ENCODE assay signal across 9 cellular contexts in the genomic region with DNA sequence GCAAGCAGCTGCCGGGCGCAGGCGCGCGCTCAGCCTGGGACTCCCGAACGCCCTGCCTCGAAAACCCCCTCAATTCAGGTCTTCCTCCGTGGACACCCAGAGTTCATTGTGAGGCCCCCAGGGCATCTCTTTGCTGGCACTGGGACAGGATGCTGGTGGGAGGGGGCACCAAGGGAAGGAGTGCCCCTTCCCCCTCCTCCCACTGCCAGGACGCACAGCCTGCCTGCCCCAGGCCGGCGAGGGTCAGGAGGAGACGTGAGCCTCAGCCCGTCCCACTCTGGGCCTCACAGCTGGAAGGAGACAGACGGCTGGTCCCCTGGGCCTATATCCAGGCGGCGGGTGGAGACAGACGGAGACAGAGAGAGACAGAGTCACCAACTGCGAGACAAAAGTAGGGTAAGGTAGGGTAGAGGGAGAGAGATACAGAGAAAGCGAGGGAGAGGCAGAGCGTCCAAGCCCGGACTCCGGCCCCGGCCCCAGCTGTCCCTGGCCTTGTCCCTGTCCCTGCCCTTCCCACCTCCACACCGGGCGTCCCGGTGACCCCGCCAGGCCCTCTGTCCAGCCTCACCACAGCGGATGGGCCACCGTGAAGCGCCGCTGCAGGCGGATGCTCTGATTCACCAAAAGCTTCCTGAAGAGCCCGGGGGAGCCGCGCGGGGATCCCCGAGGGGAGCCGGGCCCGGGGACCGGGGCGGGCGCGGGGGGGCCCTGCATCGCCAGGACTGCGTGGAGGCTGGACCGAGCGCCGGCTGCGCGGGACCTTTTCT. TPM values are rescaled to one million over a fixed set of nuclear protein-coding genes. Genes with fewer than 3 reads are reported as not detected.
DNase-seq lines count a peak whose midpoint lies in the region; ATAC-seq and TF ChIP-seq lines count a peak whose summit lies in the region.
"Had no signal": no experiment of that assay in that cellular context is flagged by ENCODE, and none has a peak within 500 bp of the region (broad histone marks: within the 10 kb centered on the region; RNA-seq: fewer than 3 reads in every experiment).

PDE4C (minus strand) TSS at position 737 of the 767 bp plus-strand sequence; CDS start at position 714, 23 bp downstream.

- no TSS peak for BruUV-seq in Calu3 (replicated peaks; lab: Mats Ljungman, UMichigan)

- POLR2A ChIA-PET in SK-N-SH (lab: Yijun Ruan, JAX) = interaction anchor here (1.2 kb wide), 1 partner anchor 23 kb away, joined by 3 read pairs; no protein-coding TSS in a partner anchor

- H3K9ac ChIP-seq in SK-N-SH = no peak within 1 kb of the TSS
- no peak within 1 kb of the TSS for H3K9ac ChIP-seq in iPS-15b (ENCODE audit: low read depth, low read length)

- no peak for TF ChIP-seq CTCF in SK-N-SH (IDR thresholded peaks at IDR 0.05)
- no peak for TF ChIP-seq CTCF in Calu3 (IDR thresholded peaks at IDR 0.05; ENCODE audit: unreplicated experiment)
- TF ChIP-seq CTCF in lower leg skin (IDR thresholded peaks at IDR 0.05) = no peak

- H3K36me3 ChIP-seq in SK-N-SH (replicated peaks in 1 of 2; ENCODE audit: control insufficient read depth in 1 of 2, insufficient read depth in 2 of 2, low read length in 1 of 2) (no peaks in the 10 kb centered on the region), iPS-15b (ENCODE audit: control insufficient read depth, insufficient read depth, low read length) (no peaks in the 10 kb centered on the region)

- CTCF ChIA-PET in SK-N-SH (lab: Yijun Ruan, JAX) (interaction anchor here (0.7 to 9.4 kb wide), 8 partner anchors 17 to 113 kb away, joined by 3 to 81 read pairs (median 4); partner anchors contain the start of gene MPV17L2), Calu3 (lab: Charles Lee) (no interaction called here)

- H3K27me3 Mint-ChIP-seq in T-helper 17 cell (peaks cover 70% of the 10 kb centered on the region), Calu3 (ENCODE audit: unreplicated experiment) (peaks cover 54% of the 10 kb centered on the region)
- H3K27me3 Mint-ChIP-seq in stimulated activated memory B cell treated with anti-CD40 and anti-IgM and Interleukin-4, amounts not matched to agents 10 μg/mL and 1 μg/mL and 100 μg/mL, for 72 hours = peaks cover 89% of the 10 kb centered on the region

- H3K9me3 ChIP-seq in SK-N-SH (no peaks in the 10 kb centered on the region), T-helper 17 cell (ENCODE audit: control insufficient read depth, low read length, poor library complexity, severe bottlenecking) (no peaks in the 10 kb centered on the region), iPS-15b (ENCODE audit: control insufficient read depth, insufficient read depth, low read length) (no peaks in the 10 kb centered on the region)

- H3K27ac Mint-ChIP-seq in T-helper 17 cell (no peak within 1 kb of the TSS), Calu3 (ENCODE audit: unreplicated experiment) (no peak within 1 kb of the TSS)
- H3K27ac Mint-ChIP-seq in stimulated activated memory B cell treated with anti-CD40 and anti-IgM and Interleukin-4, amounts not matched to agents 10 μg/mL and 1 μg/mL and 100 μg/mL, for 72 hours = peak within 1 kb of the TSS; percentile 78

- WGBS in SK-N-SH (ENCODE audit: low lambda C conversion rate) = 44% methylated on average over 11 of the region's 51 CpGs
- 5 to 8% methylated on average over 43 to 46 of the region's 51 CpGs for WGBS in lower leg skin, 2 donors

- no peak within 1 kb of the TSS for H3K4me2 ChIP-seq in SK-N-SH

- DNase-seq in SK-N-SH (peak; percentile 75), T-helper 17 cell (no peak), kidney tubule cell (ENCODE audit: low spot score) (no peak), Calu3 (no peak), lower leg skin (ENCODE audit: low spot score in 2 of 2) (no peak)
- DNase-seq: activated gamma-delta T cell had no signal

- ATAC-seq in SK-N-SH treated with all-trans-retinoic acid at 6 μM for 48 hours = no peak
- no peak for ATAC-seq in T-helper 17 cell
- no peak for ATAC-seq in stimulated activated memory B cell treated with anti-CD40 and anti-IgM and Interleukin-4, amounts not matched to agents 10 μg/mL and 1 μg/mL and 100 μg/mL, for 72 hours

- H3K4me3 Mint-ChIP-seq in T-helper 17 cell (peak within 1 kb of the TSS; percentile 91), Calu3 (ENCODE audit: low read depth, unreplicated experiment) (no peak within 1 kb of the TSS)
- peak within 1 kb of the TSS; percentile 22 for H3K4me3 Mint-ChIP-seq in stimulated activated memory B cell treated with anti-CD40 and anti-IgM and Interleukin-4, amounts not matched to agents 10 μg/mL and 1 μg/mL and 100 μg/mL, for 72 hours

- no peaks in the 10 kb centered on the region for H3K27me3 ChIP-seq in SK-N-SH (ENCODE audit: insufficient read depth)
- peaks cover 18% of the 10 kb centered on the region for H3K27me3 ChIP-seq in iPS-15b (ENCODE audit: control insufficient read depth, insufficient read depth, low read length)

- no peak for TF ChIP-seq POLR2A in lower leg skin (IDR thresholded peaks at IDR 0.05)

- H3K9me3 Mint-ChIP-seq in stimulated activated memory B cell treated with anti-CD40 and anti-IgM and Interleukin-4, amounts not matched to agents 10 μg/mL and 1 μg/mL and 100 μg/mL, for 72 hours = no peaks in the 10 kb centered on the region
- no peaks in the 10 kb centered on the region for H3K9me3 Mint-ChIP-seq in Calu3 (ENCODE audit: low read depth, unreplicated experiment)

- no peaks in the 10 kb centered on the region for H3F3A ChIP-seq in SK-N-SH (replicated peaks; ENCODE audit: insufficient read depth)

- H3K36me3 Mint-ChIP-seq in T-helper 17 cell (ENCODE audit: low read depth) = peaks cover 3% of the 10 kb centered on the region
- no peaks in the 10 kb centered on the region for H3K36me3 Mint-ChIP-seq in stimulated activated memory B cell treated with anti-CD40 and anti-IgM and Interleukin-4, amounts not matched to agents 10 μg/mL and 1 μg/mL and 100 μg/mL, for 72 hours
- peaks cover 20% of the 10 kb centered on the region for H3K36me3 Mint-ChIP-seq in Calu3 (ENCODE audit: insufficient read depth, unreplicated experiment)

- TF ChIP-seq EP300 in SK-N-SH (IDR thresholded peaks at IDR 0.05; ENCODE audit: borderline replicate concordance in 1 of 2, low read depth in 1 of 2, low read length in 1 of 2) = no peak

- TF ChIP-seq RAD21 in SK-N-SH (IDR thresholded peaks at IDR 0.05; ENCODE audit: low read length) = no peak

- H3K4me1 Mint-ChIP-seq in T-helper 17 cell (peaks cover 15% of the 10 kb centered on the region), Calu3 (ENCODE audit: low read depth, unreplicated experiment) (peaks cover 16% of the 10 kb centered on the region)
- H3K4me1 Mint-ChIP-seq in stimulated activated memory B cell treated with anti-CD40 and anti-IgM and Interleukin-4, amounts not matched to agents 10 μg/mL and 1 μg/mL and 100 μg/mL, for 72 hours = peaks cover 42% of the 10 kb centered on the region

- H4K20me1 ChIP-seq in SK-N-SH (ENCODE audit: insufficient read depth) = no peaks in the 10 kb centered on the region

- H3K4me1 ChIP-seq in SK-N-SH (ENCODE audit: control insufficient read depth in 1 of 2, insufficient read depth in 2 of 2, low read depth in 1 of 2, low read length in 1 of 2) = peaks cover 0 to 19% of the 10 kb centered on the region in 2 experiments; a peak in 1 of 4 replicates
- peaks cover 9% of the 10 kb centered on the region for H3K4me1 ChIP-seq in iPS-15b (ENCODE audit: control insufficient read depth, insufficient read depth, low read length)

- H3K4me3 ChIP-seq in SK-N-SH (ENCODE audit: low read depth in 2 of 2, low read length in 1 of 2) (no peak within 1 kb of the TSS), iPS-15b (ENCODE audit: low read depth, low read length) (peak within 1 kb of the TSS; percentile 62), lower leg skin (ENCODE audit: low read depth, poor library complexity, severe bottlenecking) (no peak within 1 kb of the TSS)

- no peaks in the 10 kb centered on the region for H3K79me2 ChIP-seq in SK-N-SH (ENCODE audit: insufficient read depth)

- H3K27ac ChIP-seq in SK-N-SH (ENCODE audit: low read depth in 2 of 2, low read length in 1 of 2) = no peak within 1 kb of the TSS

- H3K9me2 ChIP-seq in SK-N-SH = no peaks in the 10 kb centered on the region

- no peak within 1 kb of the TSS for H2AFZ ChIP-seq in SK-N-SH (ENCODE audit: low read depth)

- intact Hi-C loops in Calu3 (cut with micrococcal nuclease; ENCODE audit: unreplicated experiment) (no loop called here), lower leg skin (cut with DNase I; ENCODE audit: low total_unique reads) (no loop called here)

TF ChIP-seq in SK-N-SH, 30 proteins besides CTCF, POLR2A, EP300 and RAD21 (continues in another document):
- TF ChIP-seq TCF12 (IDR thresholded peaks at IDR 0.05) (no peak), ELF1 (IDR thresholded peaks at IDR 0.05) (no peak), MXI1 (IDR thresholded peaks at IDR 0.05; ENCODE audit: low read depth, low read length) (no peak), POLR2AphosphoS5 (IDR thresholded peaks at IDR 0.05; ENCODE audit: low read depth, low read length) (no peak), SMC3 (IDR thresholded peaks at IDR 0.05; ENCODE audit: low read depth, low read length) (no peak), JUND (IDR thresholded peaks at IDR 0.05) (no peak), GABPA (IDR thresholded peaks at IDR 0.05; ENCODE audit: low read depth) (no peak), FOSL2 (IDR thresholded peaks at IDR 0.05; ENCODE audit: borderline replicate concordance, low read depth) (no peak)

TF ChIP-seq in SK-N-SH treated with all-trans-retinoic acid at 6 μM for 48 hours, 23 proteins besides CTCF, POLR2A, EP300 and RAD21:
- TF ChIP-seq ESRRG (CRISPR knock-in tag; IDR thresholded peaks at IDR 0.05) (no peak), SNAI2 (CRISPR knock-in tag; IDR thresholded peaks at IDR 0.05) (no peak)
TF ChIP-seq in SK-N-SH treated with all-trans-retinoic acid at 6 μM for 48 hours: peak in this region for 0.

RNA-seq across cellular contexts. Expression of gene PDE4C, which starts in this region (rescaled TPM):
- polyA plus RNA-seq in SK-N-SH (2012; rRNA removed) = 0.36 and 1.0 TPM in 2 replicates
- 0.05 and 0.26 TPM in 2 replicates for polyA plus RNA-seq in SK-N-SH (2012; cell fraction: cytosol; rRNA removed)
- polyA plus RNA-seq in SK-N-SH (2012; cell fraction: nucleus; rRNA removed) = 4.1 and 8.2 TPM in 2 replicates
- total RNA-seq in T-helper 17 cell = under 1 TPM in 1 of 2 donors, not detected in 1; 0.31 TPM
- 0.90 and 2.4 TPM in 2 replicates for total RNA-seq in Calu3 (2022)
- total RNA-seq in lower leg skin = under 1 TPM in 1 of 4 donors, not detected in 3; 0.29 TPM
